In genomic region chr14:56324831-56325230, GRCh38 we compare ENCODE assay signal across 26 cellular contexts.
DNase-seq lines count a peak whose midpoint lies in the region; ATAC-seq and TF ChIP-seq lines count a peak whose summit lies in the region.
"Had no signal": no experiment of that assay in that cellular context is flagged by ENCODE, and none has a peak within 500 bp of the region (broad histone marks: within the 10 kb centered on the region; RNA-seq: fewer than 3 reads in every experiment).

No MANE protein-coding gene starts in this region.

- H3K9me3 ChIP-seq in AG04450 (ENCODE audit: control insufficient read depth, insufficient read depth, low read length) (peaks cover 4% of the 10 kb centered on the region; the same call in 1 of the 2 replicates), GM23248 (ENCODE audit: low read depth) (no peaks in the 10 kb centered on the region), SJSA1 (replicated peaks) (no peaks in the 10 kb centered on the region)
- H3K9me3 ChIP-seq: transverse colon had no signal

- H3K4me3 ChIP-seq in AG04450 (ENCODE audit: low read depth, low read length) (no peak overlapping the region), GM23248 (peak overlapping the region; percentile 25), SJSA1 (no peak overlapping the region)
- H3K4me3 ChIP-seq: A549; BLaER1 treated with 17β-estradiol and CSF1 and Interleukin-3, amounts not matched to agents 10 nM and 100 nM; skin epidermis; transverse colon had no signal

- POLR2A ChIA-PET in AG04450 (lab: Yijun Ruan, JAX) = interaction anchor here (0.8 to 1.2 kb wide), 4 partner anchors 9 to 208 kb away, joined by 3 to 5 read pairs (median 4); no protein-coding TSS in a partner anchor
- POLR2A ChIA-PET in activated CD8-positive, alpha-beta T cell treated with anti-CD3 and anti-CD28 coated beads for 36 hours (lab: Charles Lee) = no interaction called here

- H3K27ac Mint-ChIP-seq in activated CD8-positive, alpha-beta T cell treated with anti-CD3 and anti-CD28 coated beads for 36 hours = no peak overlapping the region
- H3K27ac Mint-ChIP-seq: activated CD4-positive, alpha-beta memory T cell treated with anti-CD3 and anti-CD28 coated beads, Interleukin-2, amount 10 ng/mL, durations not matched to agents 7 days and 5 days; activated naive CD4-positive, alpha-beta T cell treated with anti-CD3 and anti-CD28 coated beads, Interleukin-2, amount 50 U/mL, for 72 hours; activated T-helper 17 cell treated with anti-CD3 and anti-CD28 coated beads, Interleukin-2, amount 50 U/mL, for 72 hours; natural killer cell had no signal

- no peaks in the 10 kb centered on the region for H3K27me3 Mint-ChIP-seq in activated CD8-positive, alpha-beta T cell treated with anti-CD3 and anti-CD28 coated beads for 36 hours
- H3K27me3 Mint-ChIP-seq: activated CD4-positive, alpha-beta memory T cell treated with anti-CD3 and anti-CD28 coated beads, Interleukin-2, amount 10 ng/mL, durations not matched to agents 7 days and 5 days; activated T-helper 17 cell treated with anti-CD3 and anti-CD28 coated beads, Interleukin-2, amount 50 U/mL, for 72 hours had no signal

- intact Hi-C loops in activated CD8-positive, alpha-beta T cell treated with anti-CD3 and anti-CD28 coated beads for 36 hours (cut with micrococcal nuclease) = no loop called here

- H3K36me3 ChIP-seq in GM23248 (ENCODE audit: low read depth) (no peaks in the 10 kb centered on the region), SJSA1 (no peaks in the 10 kb centered on the region; the same call in 1 of the 2 replicates)
- H3K36me3 ChIP-seq: BLaER1 treated with 17β-estradiol and CSF1 and Interleukin-3, amounts not matched to agents 10 nM and 100 nM; transverse colon had no signal

- no peaks in the 10 kb centered on the region for H3K4me1 Mint-ChIP-seq in activated CD8-positive, alpha-beta T cell treated with anti-CD3 and anti-CD28 coated beads for 36 hours (ENCODE audit: low read depth)
- H3K4me1 Mint-ChIP-seq: activated T-helper 17 cell treated with anti-CD3 and anti-CD28 coated beads, Interleukin-2, amount 50 U/mL, for 72 hours; natural killer cell had no signal

- 3 to 6% methylated on average over 3 of the region's 3 CpGs for WGBS in GM23248 (ENCODE audit: low coverage in 1 of 2, low lambda C conversion rate in 2 of 2, missing lambda C conversion rate in 2 of 2), 2 experiments

- H3K36me3 Mint-ChIP-seq in activated CD8-positive, alpha-beta T cell treated with anti-CD3 and anti-CD28 coated beads for 36 hours (ENCODE audit: low read depth) = no peaks in the 10 kb centered on the region
- H3K36me3 Mint-ChIP-seq: activated naive CD4-positive, alpha-beta T cell treated with anti-CD3 and anti-CD28 coated beads, Interleukin-2, amount 50 U/mL, for 72 hours; natural killer cell had no signal

- H3K4me1 ChIP-seq in GM23248 (ENCODE audit: insufficient read depth) = peaks cover 22% of the 10 kb centered on the region
- H3K4me1 ChIP-seq in SJSA1 (replicated peaks) = peaks cover 17% of the 10 kb centered on the region
- H3K4me1 ChIP-seq: A549; BLaER1 treated with 17β-estradiol and CSF1 and Interleukin-3, amounts not matched to agents 10 nM and 100 nM; transverse colon had no signal

- TF ChIP-seq CTCF in AG04450 (IDR thresholded peaks at IDR 0.05; ENCODE audit: low read depth, low read length) = no peak
- no peak for TF ChIP-seq CTCF in activated CD8-positive, alpha-beta T cell treated with anti-CD3 and anti-CD28 coated beads for 36 hours (IDR thresholded peaks at IDR 0.05)

- no peak overlapping the region for H2AFZ ChIP-seq in GM23248

- H3K4me2 ChIP-seq in GM23248 (ENCODE audit: unreplicated experiment) = peak overlapping the region; percentile 64
- H3K4me2 ChIP-seq: A549; BLaER1 treated with 17β-estradiol and CSF1 and Interleukin-3, amounts not matched to agents 10 nM and 100 nM had no signal

- H3K9me3 Mint-ChIP-seq in activated CD8-positive, alpha-beta T cell treated with anti-CD3 and anti-CD28 coated beads for 36 hours = no peaks in the 10 kb centered on the region
- H3K9me3 Mint-ChIP-seq: activated T-helper 17 cell treated with anti-CD3 and anti-CD28 coated beads, Interleukin-2, amount 50 U/mL, for 72 hours; natural killer cell had no signal

- in situ Hi-C loops in GM23248 (cut with MboI) = no loop called here

- H3K27me3 ChIP-seq in AG04450 (ENCODE audit: control insufficient read depth, insufficient read depth, low read length) (no peaks in the 10 kb centered on the region), GM23248 (replicated peaks; ENCODE audit: insufficient read depth) (no peaks in the 10 kb centered on the region), SJSA1 (replicated peaks) (no peaks in the 10 kb centered on the region)
- H3K27me3 ChIP-seq: BLaER1 treated with 17β-estradiol and CSF1 and Interleukin-3, amounts not matched to agents 10 nM and 100 nM; transverse colon had no signal

- no peak for DNase-seq in AG04450 (ENCODE audit: low read depth, low spot score)
- peak; percentile 79 for DNase-seq in GM23248
- no peak for DNase-seq in SJSA1 (ENCODE audit: low read depth in 1 of 2, low spot score in 2 of 2)
- peak; percentile 13 for DNase-seq in hepatic stellate cell (ENCODE audit: low spot score)
- no peak for DNase-seq in activated CD8-positive, alpha-beta T cell treated with anti-CD3 and anti-CD28 coated beads for 36 hours
- no peak for DNase-seq in islet precursor cell
- DNase-seq in midbrain (lab: John Stamatoyannopoulos, UW) = no peak
- DNase-seq: activated CD4-positive, alpha-beta memory T cell treated with anti-CD3 and anti-CD28 coated beads, Interleukin-2, amount 10 ng/mL, durations not matched to agents 7 days and 5 days; activated CD4-positive, CD25-positive, alpha-beta regulatory T cell treated with anti-CD3 and anti-CD28 coated beads, Interleukin-2, amount 50 U/mL, for 72 hours; anterior cingulate cortex; DMS79; GF-D8; left ventricle myocardium superior; natural killer cell; NCI-H1105 treated with DMSO at 0.1 percent for 48 hours; NCI-H1930; NCI-H2227 treated with DMSO at 0.1 percent for 48 hours; T-helper 2 cell; transverse colon had no signal

- H3K79me2 ChIP-seq in GM23248 (ENCODE audit: insufficient read depth) = no peaks in the 10 kb centered on the region

- no peaks in the 10 kb centered on the region for H4K20me1 ChIP-seq in GM23248 (ENCODE audit: insufficient read depth)
- H4K20me1 ChIP-seq: BLaER1 treated with 17β-estradiol and CSF1 and Interleukin-3, amounts not matched to agents 10 nM and 100 nM had no signal

- no peak for ATAC-seq in activated CD8-positive, alpha-beta T cell treated with anti-CD3 and anti-CD28 coated beads for 36 hours
- no peak for ATAC-seq in GM21360 (IDR thresholded peaks at IDR 0.05; ENCODE audit: unreplicated experiment)
- ATAC-seq: A549; activated naive CD4-positive, alpha-beta T cell treated with anti-CD3 and anti-CD28 coated beads, Interleukin-2, amount 50 U/mL, for 72 hours; activated T-helper 17 cell treated with anti-CD3 and anti-CD28 coated beads, Interleukin-2, amount 50 U/mL, for 72 hours; esophagus mucosa; left ventricle myocardium superior; natural killer cell had no signal

- H3F3A ChIP-seq in GM23248 (ENCODE audit: insufficient read depth) = peaks cover 22% of the 10 kb centered on the region

- no peaks in the 10 kb centered on the region for H3K9me2 ChIP-seq in GM23248 (ENCODE audit: insufficient read depth)

- peak overlapping the region; percentile 66 for H3K27ac ChIP-seq in AG04450 (ENCODE audit: low read depth, low read length)
- peak overlapping the region; percentile 66 for H3K27ac ChIP-seq in GM23248
- H3K27ac ChIP-seq in SJSA1 = peak overlapping the region; percentile 15; the same call in 1 of the 2 replicates
- H3K27ac ChIP-seq: A549; BLaER1 treated with 17β-estradiol and CSF1 and Interleukin-3, amounts not matched to agents 10 nM and 100 nM; transverse colon had no signal

- CTCF ChIA-PET in AG04450 (lab: Charles Lee) = interaction anchor here (0.9 to 3.0 kb wide), 5 partner anchors 15 to 879 kb away, joined by 3 to 27 read pairs (median 3); no protein-coding TSS in a partner anchor
- CTCF ChIA-PET in activated CD8-positive, alpha-beta T cell treated with anti-CD3 and anti-CD28 coated beads for 36 hours (lab: Charles Lee) = interaction anchor here (1.0 to 1.4 kb wide), 3 partner anchors 13 to 26 kb away, joined by 4 to 6 read pairs (median 5); no protein-coding TSS in a partner anchor

- no peak overlapping the region for H3K4me3 Mint-ChIP-seq in activated CD8-positive, alpha-beta T cell treated with anti-CD3 and anti-CD28 coated beads for 36 hours
- H3K4me3 Mint-ChIP-seq: activated CD4-positive, alpha-beta memory T cell treated with anti-CD3 and anti-CD28 coated beads, Interleukin-2, amount 10 ng/mL, durations not matched to agents 7 days and 5 days; activated T-helper 17 cell treated with anti-CD3 and anti-CD28 coated beads, Interleukin-2, amount 50 U/mL, for 72 hours; natural killer cell had no signal

- peak overlapping the region; percentile 27 for H3K9ac ChIP-seq in GM23248
- H3K9ac ChIP-seq: BLaER1 treated with 17β-estradiol and CSF1 and Interleukin-3, amounts not matched to agents 10 nM and 100 nM had no signal

Comparison
In these comparisons a context has a peak if more than half of its experiments do, and no peak if none do; other contexts are left out.
1. DNase-seq: peak in GM23248 (single experiment) and hepatic stellate cell (single experiment); none in AG04450 (single experiment), SJSA1 (0 of 2), activated CD8-positive, alpha-beta T cell treated with anti-CD3 and anti-CD28 coated beads for 36 hours (single experiment), islet precursor cell (single experiment) and midbrain (single experiment).
2. H3K27ac ChIP-seq: peak in every context shown above with its lines; median percentile 66 in AG04450; 66 in GM23248; 15 in SJSA1.